ENCODE assay signal across 8 cellular contexts in genomic region chr20:22691369-22692118, GRCh38.
DNase-seq lines count a peak whose midpoint lies in the region; ATAC-seq, FAIRE-seq and TF ChIP-seq lines count a peak whose summit lies in the region.

No MANE protein-coding gene starts in this region.

- no peaks in the 10 kb centered on the region for H3K9me3 Mint-ChIP-seq in immature natural killer cell

- H3K4me1 ChIP-seq in skeletal muscle tissue (ENCODE audit: control insufficient read depth in 3 of 3, insufficient read depth in 3 of 3, low read length in 3 of 3), result peaks cover 9 to 17% (median 11%) of the 10 kb centered on the region in 3 donors

- H3K27me3 ChIP-seq in brain microvascular endothelial cell (replicated peaks) (no peaks in the 10 kb centered on the region), skeletal muscle tissue (ENCODE audit: control insufficient read depth in 3 of 3, insufficient read depth in 3 of 3, low read length in 3 of 3) (no peaks in the 10 kb centered on the region)

- H3K36me3 ChIP-seq in brain microvascular endothelial cell (replicated peaks), result no peaks in the 10 kb centered on the region
- no peaks in the 10 kb centered on the region for H3K36me3 ChIP-seq in skeletal muscle tissue (ENCODE audit: control insufficient read depth in 3 of 3, insufficient read depth in 3 of 3, low read length in 3 of 3)

- peak; percentile 88 for FAIRE-seq in GM12891 (lab: Jason Lieb, UNC)

- H3K27ac ChIP-seq in brain microvascular endothelial cell (no peak overlapping the region), skeletal muscle tissue (ENCODE audit: low read depth, low read length) (no peak overlapping the region)

- H3K36me3 Mint-ChIP-seq in T-helper 17 cell (ENCODE audit: low read depth) (no peaks in the 10 kb centered on the region), immature natural killer cell (no peaks in the 10 kb centered on the region)

- no peak overlapping the region for H3K4me3 Mint-ChIP-seq in T-helper 17 cell
- H3K4me3 Mint-ChIP-seq in immature natural killer cell, result no peak overlapping the region

- no peaks in the 10 kb centered on the region for H3K4me1 Mint-ChIP-seq in T-helper 17 cell
- H3K4me1 Mint-ChIP-seq in immature natural killer cell, result no peaks in the 10 kb centered on the region

- H3K27ac Mint-ChIP-seq in T-helper 17 cell (no peak overlapping the region), immature natural killer cell (no peak overlapping the region)

- TF ChIP-seq POLR2A in GM12891 (IDR thresholded peaks at IDR 0.05; ENCODE audit: low read depth, low read length), result no peak

- H3K27me3 Mint-ChIP-seq in T-helper 17 cell (peaks cover 12% of the 10 kb centered on the region), immature natural killer cell (ENCODE audit: low read depth in 3 of 3) (peaks cover 0 to 4% (median 1%) of the 10 kb centered on the region in 3 donors)

- H3K9ac ChIP-seq in skeletal muscle tissue (ENCODE audit: low read depth in 1 of 3, low read length in 3 of 3), result peak overlapping the region; percentile 42 to 72 (median 59)

- ATAC-seq in HG02763 (IDR thresholded peaks at IDR 0.05; ENCODE audit: unreplicated experiment) (peak; percentile 63), T-helper 17 cell (peak; percentile 62), HG03045 (IDR thresholded peaks at IDR 0.05; ENCODE audit: unreplicated experiment) (no peak)

- in situ Hi-C loops in brain microvascular endothelial cell (cut with HindIII; ENCODE audit: low pct_ligation_motif_present, low sequenced_read_pairs), result loop anchor here (25.0 kb wide), 4 partner anchors 96 to 646 kb away; partner anchors contain the start of gene FOXA2

- H3K4me3 ChIP-seq in brain microvascular endothelial cell (ENCODE audit: low read depth, low read length) (no peak overlapping the region), skeletal muscle tissue (ENCODE audit: low read length in 3 of 3) (peak overlapping the region; percentile 47 to 71 (median 68))

- H3K9me3 ChIP-seq in T-helper 17 cell (ENCODE audit: control insufficient read depth, low read length, poor library complexity, severe bottlenecking) (no peaks in the 10 kb centered on the region), skeletal muscle tissue (ENCODE audit: control insufficient read depth in 3 of 3, low read length in 3 of 3) (no peaks in the 10 kb centered on the region)

- TF ChIP-seq CTCF in brain microvascular endothelial cell (IDR thresholded peaks at IDR 0.05; ENCODE audit: low read depth, low read length, missing control alignments), result peak; percentile 91

- DNase-seq in GM12891 (ENCODE audit: insufficient read length, low spot score) (peak; percentile 63), NCI-H146 treated with DMSO at 0.1 percent for 48 hours (lab: John Stamatoyannopoulos, UW; ENCODE audit: unreplicated experiment) (peak; percentile 63), T-helper 17 cell (peak in 2 of 3 donors; percentile 15 to 16), brain microvascular endothelial cell (peak; percentile 62), immature natural killer cell (peak; percentile 34 to 48 (median 41))

TF ChIP-seq in GM12891, 5 proteins besides CTCF, POLR2A, EP300 and RAD21:
- TF ChIP-seq SPI1 (IDR thresholded peaks at IDR 0.05; ENCODE audit: low read depth, low read length) (no peak), TAF1 (IDR thresholded peaks at IDR 0.05; ENCODE audit: low read depth, low read length) (no peak), PAX5 (IDR thresholded peaks at IDR 0.05; ENCODE audit: insufficient read depth, low read length, severe bottlenecking) (no peak), POLR2AphosphoS5 (IDR thresholded peaks at IDR 0.05; ENCODE audit: low read depth, low read length) (no peak), POU2F2 (IDR thresholded peaks at IDR 0.05; ENCODE audit: low read depth, low read length) (no peak)
